Comparison of ENCODE assay signal across 14 cellular contexts in genomic region chr1:61170328-61171238, GRCh38.
A peak's percentile ranks its signal among the peaks of the same experiment; 100 is the strongest.
DNase-seq lines count a peak whose midpoint lies in the region; ATAC-seq, FAIRE-seq and TF ChIP-seq lines count a peak whose summit lies in the region.
"Had no signal": no experiment of that assay in that cellular context is flagged by ENCODE, and none has a peak within 500 bp of the region (broad histone marks: within the 10 kb centered on the region; RNA-seq: fewer than 3 reads in every experiment).

No MANE protein-coding gene starts in this region.

- intact Hi-C loops in right cardiac atrium (cut with DNase I) = no loop called here

- peaks cover 58% of the 10 kb centered on the region for H3K4me1 Mint-ChIP-seq in WTC11

- no peaks in the 10 kb centered on the region for H3K9me3 ChIP-seq in right cardiac atrium (ENCODE audit: control insufficient read depth, low read length)
- H3K9me3 ChIP-seq in thoracic aorta = no peaks in the 10 kb centered on the region

- FAIRE-seq in bronchial epithelial cell (lab: Jason Lieb, UNC) = no peak
- no peak for FAIRE-seq in frontal cortex (lab: Jason Lieb, UNC)
- FAIRE-seq: H1 had no signal

- ATAC-seq in right cardiac atrium (peak; percentile 67 to 79), thoracic aorta (ENCODE audit: insufficient number of reproducible peaks, low FRiP score, low read depth) (no peak), HG03139 (IDR thresholded peaks at IDR 0.05; ENCODE audit: unreplicated experiment) (no peak), WTC11 (no peak)
- ATAC-seq: effector memory CD8-positive, alpha-beta T cell; left colon had no signal

- POLR2A ChIA-PET in WTC11 (lab: Charles Lee) = no interaction called here

- H3K9me3 Mint-ChIP-seq in WTC11 = no peaks in the 10 kb centered on the region
- H3K9me3 Mint-ChIP-seq: effector memory CD8-positive, alpha-beta T cell had no signal

- H3K4me1 ChIP-seq in right cardiac atrium (ENCODE audit: control insufficient read depth, insufficient read depth, low read length) (peaks cover 23% of the 10 kb centered on the region), thoracic aorta (ENCODE audit: control insufficient read depth in 1 of 2, low read depth in 2 of 2) (peaks cover 51 to 86% of the 10 kb centered on the region in 2 donors)

- 23% methylated on average over 6 of the region's 6 CpGs for WGBS in right cardiac atrium

- H3K36me3 ChIP-seq in bronchial epithelial cell (ENCODE audit: control insufficient read depth, insufficient read depth, low read length) = no peaks in the 10 kb centered on the region
- H3K36me3 ChIP-seq in thoracic aorta = no peaks in the 10 kb centered on the region
- H3K36me3 ChIP-seq: WERI-Rb-1 had no signal

- TF ChIP-seq CTCF in bronchial epithelial cell (IDR thresholded peaks at IDR 0.05; ENCODE audit: insufficient read depth, low read length, severe bottlenecking) (no peak), thoracic aorta (IDR thresholded peaks at IDR 0.05) (no peak), WTC11 (IDR thresholded peaks at IDR 0.05) (no peak)

- H3K27ac ChIP-seq in right cardiac atrium (ENCODE audit: low read length) (peak overlapping the region; percentile 64), thoracic aorta (peak overlapping the region; percentile 46 to 69)
- H3K27ac ChIP-seq: WERI-Rb-1 had no signal

- DNase-seq in HT1080 (ENCODE audit: low read depth) (peak; percentile 23), bronchial epithelial cell (ENCODE audit: low read depth) (peak; percentile 58), right cardiac atrium (no peak), thoracic aorta (ENCODE audit: low spot score) (no peak), frontal cortex (ENCODE audit: low spot score in 2 of 2) (no peak), MV-4-11 (lab: John Stamatoyannopoulos, UW) (no peak), WTC11 (ENCODE audit: low spot score) (no peak)
- DNase-seq: activated effector memory CD4-positive, alpha-beta T cell treated with anti-CD3 and anti-CD28 coated beads, Interleukin-2, amount 50 U/mL, for 16 hours; effector memory CD8-positive, alpha-beta T cell; left colon; NCI-H1092; WERI-Rb-1 had no signal

- no peak overlapping the region for H3K4me3 Mint-ChIP-seq in WTC11
- H3K4me3 Mint-ChIP-seq: effector memory CD8-positive, alpha-beta T cell had no signal

- no peaks in the 10 kb centered on the region; the same call in 1 of the 2 replicates for H3K27me3 Mint-ChIP-seq in WTC11 (ENCODE audit: low read depth)

- H3K4me3 ChIP-seq in bronchial epithelial cell (ENCODE audit: low read depth, low read length) (no peak overlapping the region), right cardiac atrium (ENCODE audit: low read length) (no peak overlapping the region), thoracic aorta (peak overlapping the region; percentile 39)

- H3K36me3 Mint-ChIP-seq in WTC11 = no peaks in the 10 kb centered on the region

- no peak overlapping the region for H3K27ac Mint-ChIP-seq in WTC11
- H3K27ac Mint-ChIP-seq: effector memory CD8-positive, alpha-beta T cell had no signal

- H3K27me3 ChIP-seq in bronchial epithelial cell (ENCODE audit: control insufficient read depth, insufficient read depth, low read length) (no peaks in the 10 kb centered on the region), right cardiac atrium (ENCODE audit: control insufficient read depth, insufficient read depth) (no peaks in the 10 kb centered on the region), thoracic aorta (replicated peaks; ENCODE audit: insufficient read depth) (no peaks in the 10 kb centered on the region)

- CTCF ChIA-PET in WTC11 (lab: Charles Lee) = no interaction called here

TF ChIP-seq in WTC11, 78 proteins besides CTCF, POLR2A, EP300 and RAD21:
- TF ChIP-seq RORB (CRISPR knock-in tag; IDR thresholded peaks at IDR 0.05) = no peak
- no peak for TF ChIP-seq ZNF416 (CRISPR knock-in tag; IDR thresholded peaks at IDR 0.05)
- no peak for TF ChIP-seq TEAD1 (CRISPR knock-in tag; IDR thresholded peaks at IDR 0.05)
- no peak for TF ChIP-seq MAX (CRISPR knock-in tag; IDR thresholded peaks at IDR 0.05)
- no peak for TF ChIP-seq ZNF232 (CRISPR knock-in tag; IDR thresholded peaks at IDR 0.05)
- TF ChIP-seq ATF1 (CRISPR knock-in tag; IDR thresholded peaks at IDR 0.05) = no peak
- no peak for TF ChIP-seq USF2 (CRISPR knock-in tag; IDR thresholded peaks at IDR 0.05)
- no peak for TF ChIP-seq PRRX2 (CRISPR knock-in tag; IDR thresholded peaks at IDR 0.05)
- no peak for TF ChIP-seq ZNF671 (CRISPR knock-in tag; IDR thresholded peaks at IDR 0.05)
- no peak for TF ChIP-seq ZBTB21 (CRISPR knock-in tag; IDR thresholded peaks at IDR 0.05; ENCODE audit: borderline replicate concordance)
- no peak for TF ChIP-seq NFYB (CRISPR knock-in tag; conservative IDR thresholded peaks at IDR 0.05; ENCODE audit: low read depth)
- no peak for TF ChIP-seq JAZF1 (CRISPR knock-in tag; IDR thresholded peaks at IDR 0.05)
- TF ChIP-seq, protein P1, sequence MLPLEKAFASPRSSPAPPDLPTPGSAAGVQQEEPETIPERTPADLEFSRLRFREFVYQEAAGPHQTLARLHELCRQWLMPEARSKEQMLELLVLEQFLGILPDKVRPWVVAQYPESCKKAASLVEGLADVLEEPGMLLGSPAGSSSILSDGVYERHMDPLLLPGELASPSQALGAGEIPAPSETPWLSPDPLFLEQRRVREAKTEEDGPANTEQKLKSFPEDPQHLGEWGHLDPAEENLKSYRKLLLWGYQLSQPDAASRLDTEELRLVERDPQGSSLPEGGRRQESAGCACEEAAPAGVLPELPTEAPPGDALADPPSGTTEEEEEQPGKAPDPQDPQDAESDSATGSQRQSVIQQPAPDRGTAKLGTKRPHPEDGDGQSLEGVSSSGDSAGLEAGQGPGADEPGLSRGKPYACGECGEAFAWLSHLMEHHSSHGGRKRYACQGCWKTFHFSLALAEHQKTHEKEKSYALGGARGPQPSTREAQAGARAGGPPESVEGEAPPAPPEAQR (CRISPR knock-in tag; IDR thresholded peaks at IDR 0.05) = no peak
- no peak for TF ChIP-seq KAT7 (CRISPR knock-in tag; IDR thresholded peaks at IDR 0.05; ENCODE audit: borderline replicate concordance)
- TF ChIP-seq ERG (CRISPR knock-in tag; IDR thresholded peaks at IDR 0.05) = no peak
- TF ChIP-seq HMGA2 (CRISPR knock-in tag; IDR thresholded peaks at IDR 0.05) = no peak

Comparison
In these comparisons a context has a peak if more than half of its experiments do, and no peak if none do; other contexts are left out.
1. DNase-seq: peak in HT1080 (single experiment) and bronchial epithelial cell (single experiment); none in right cardiac atrium (0 of 3), thoracic aorta (single experiment), frontal cortex (0 of 2), MV-4-11 (single experiment) and WTC11 (single experiment).
2. ATAC-seq: peak in right cardiac atrium (2 of 2); none in thoracic aorta (single experiment), HG03139 (single experiment) and WTC11 (single experiment).